ENCODE assay signal across 27 cellular contexts in genomic region chr5:169281625-169282024, GRCh38.
"Had no signal": no experiment of that assay in that cellular context is flagged by ENCODE, and none has a peak within 500 bp of the region (broad histone marks: within the 10 kb centered on the region; RNA-seq: fewer than 3 reads in every experiment).

No MANE protein-coding gene starts in this region.

- H3K4me1 ChIP-seq: body of pancreas had no signal

- H3K36me3 ChIP-seq: esophagus muscularis mucosa had no signal

- H3K4me3 ChIP-seq: body of pancreas, esophagus muscularis mucosa had no signal

- DNase-seq: activated CD4-positive, alpha-beta memory T cell treated with anti-CD3 and anti-CD28 coated beads, Interleukin-2, amount 10 ng/mL, durations not matched to agents 7 days and 5 days; activated CD4-positive, alpha-beta T cell treated with anti-CD3 and anti-CD28 coated beads for 1 hour; activated CD4-positive, alpha-beta T cell treated with anti-CD3 and anti-CD28 coated beads for 4 hours; activated CD4-positive, alpha-beta T cell treated with anti-CD3 and anti-CD28 coated beads, Interleukin-2, amount 10 ng/mL, durations not matched to agents 7 days and 5 days; activated CD4-positive, alpha-beta T cell treated with anti-CD3 and anti-CD28 coated beads, Interleukin-2, amount 50 U/mL, for 4 hours; activated CD4-positive, CD25-positive, alpha-beta regulatory T cell; activated CD8-positive, alpha-beta memory T cell treated with anti-CD3 and anti-CD28 coated beads, Interleukin-2, amount 50 U/mL, for 48 hours; activated gamma-delta T cell; activated naive CD4-positive, alpha-beta T cell; activated naive CD4-positive, alpha-beta T cell treated with anti-CD3 and anti-CD28 coated beads, Interleukin-2, amount 10 ng/mL, durations not matched to agents 7 days and 5 days; activated naive CD8-positive, alpha-beta T cell treated with anti-CD3 and anti-CD28 coated beads, Interleukin-2, amount 10 ng/mL, durations not matched to agents 7 days and 5 days; activated T-cell treated with anti-CD3 and anti-CD28 coated beads for 4 hours; activated T-cell treated with anti-CD3 and anti-CD28 coated beads, Interleukin-2, amount 50 U/mL, for 24 hours; activated T-cell treated with anti-CD3 and anti-CD28 coated beads, Interleukin-2, amount 50 U/mL, for 72 hours; amniotic stem cell; anterior cingulate cortex; body of pancreas; caudate nucleus; cortex of kidney; dermis blood vessel endothelial cell; effector CD4-positive, alpha-beta T cell; effector memory CD8-positive, alpha-beta T cell; erythroblast; foreskin melanocyte; head of caudate nucleus; T-helper 2 cell had no signal

- H3K27me3 ChIP-seq: body of pancreas, esophagus muscularis mucosa had no signal

- H3K27ac ChIP-seq: body of pancreas had no signal
